ENCODE assay signal across 1 cellular context in the genomic region with DNA sequence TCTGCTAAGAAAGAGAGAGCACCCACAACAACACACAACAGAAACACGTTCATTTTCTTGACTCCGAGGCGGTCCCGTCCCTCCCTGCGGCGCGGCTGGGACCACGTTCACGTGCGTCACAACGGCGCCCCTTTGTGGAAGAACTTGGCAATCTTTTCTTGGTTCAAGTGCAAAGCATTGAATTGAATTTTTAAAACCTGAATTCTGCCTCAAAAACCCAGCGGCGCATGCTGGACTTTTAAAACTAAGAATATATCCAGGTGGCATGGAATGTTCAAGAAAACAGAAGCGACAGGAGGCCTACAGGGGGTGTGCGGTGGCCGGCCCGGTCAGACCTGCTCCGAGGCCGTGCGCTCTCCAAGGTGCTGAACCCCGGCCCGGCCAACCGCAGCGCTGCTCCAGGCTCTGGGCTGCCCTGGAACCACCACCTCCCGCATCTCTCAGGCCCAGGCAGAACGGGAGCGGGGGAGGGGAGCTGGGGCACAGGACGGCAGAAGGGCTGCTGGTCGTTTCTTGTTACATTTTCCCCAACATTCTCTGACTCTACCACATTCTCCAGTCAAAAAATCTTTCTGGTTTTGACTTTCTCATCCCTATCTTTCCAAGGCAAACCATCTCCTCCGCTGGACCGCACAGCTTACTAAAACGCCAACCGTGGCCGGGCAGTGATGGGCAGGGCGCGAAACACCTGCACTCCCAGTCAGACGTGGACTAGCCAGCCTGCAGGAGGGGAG.
A peak's percentile ranks its signal among the peaks of the same experiment; 100 is the strongest.
TF ChIP-seq lines count a peak whose summit lies in the region.

No MANE protein-coding gene starts in this region.

TF ChIP-seq in HepG2, 621 proteins besides CTCF, POLR2A, EP300 and RAD21 (continued from another document and continues in another):
- TF ChIP-seq ZNF101 (CRISPR knock-in tag; IDR thresholded peaks at IDR 0.05; ENCODE audit: borderline replicate concordance, low read depth) (no peak), RFX5 (IDR thresholded peaks at IDR 0.05; ENCODE audit: low read depth, low read length) (0 out of 2 replicates have a peak, but pooled peaks have one; percentile 22), ISL2 (CRISPR knock-in tag; IDR thresholded peaks at IDR 0.05) (peak; percentile 87), RXRB (CRISPR knock-in tag; IDR thresholded peaks at IDR 0.05; ENCODE audit: borderline replicate concordance) (peak; percentile 61), ZKSCAN1 (IDR thresholded peaks at IDR 0.05; ENCODE audit: low read length) (no peak), YEATS2 (CRISPR knock-in tag; IDR thresholded peaks at IDR 0.05; ENCODE audit: borderline replicate concordance) (peak; percentile 60; the same call in 1 of the 2 replicates), ATF7-NPFF (CRISPR knock-in tag; IDR thresholded peaks at IDR 0.05; ENCODE audit: low read depth) (peak; percentile 95), ZNF878 (CRISPR knock-in tag; IDR thresholded peaks at IDR 0.05) (peak; percentile 90; the same call in 1 of the 2 replicates), ZNF782 (CRISPR knock-in tag; IDR thresholded peaks at IDR 0.05; ENCODE audit: borderline replicate concordance) (peak; percentile 61; the same call in 1 of the 2 replicates), ZBTB3 (CRISPR knock-in tag; IDR thresholded peaks at IDR 0.05; ENCODE audit: borderline replicate concordance, low read depth) (no peak), NKX3-1 (CRISPR knock-in tag; IDR thresholded peaks at IDR 0.05) (peak; percentile 99), MAF1 (CRISPR knock-in tag; IDR thresholded peaks at IDR 0.05; ENCODE audit: borderline replicate concordance) (peak; percentile 97), SATB2 (CRISPR knock-in tag; IDR thresholded peaks at IDR 0.05) (peak; percentile 98), ZNF253 (CRISPR knock-in tag; IDR thresholded peaks at IDR 0.05; ENCODE audit: borderline replicate concordance) (peak; percentile 87; the same call in 1 of the 2 replicates), KAT2B (IDR thresholded peaks at IDR 0.05; ENCODE audit: borderline replicate concordance, low read depth, low read length) (no peak), ZNF460 (CRISPR knock-in tag; IDR thresholded peaks at IDR 0.05; ENCODE audit: borderline replicate concordance) (no peak), SRY (CRISPR knock-in tag; IDR thresholded peaks at IDR 0.05) (peak; percentile 99), ZEB1 (IDR thresholded peaks at IDR 0.05; ENCODE audit: insufficient replicate concordance, low read depth) (no peak), DNMT3B (CRISPR knock-in tag; conservative IDR thresholded peaks at IDR 0.05) (peak; percentile 82; the same call in 1 of the 2 replicates), EZH2 (conservative IDR thresholded peaks at IDR 0.05; ENCODE audit: low read depth, low read length) (no peak), GTF3A (CRISPR knock-in tag; conservative IDR thresholded peaks at IDR 0.05) (no peak), RFXAP (CRISPR knock-in tag; IDR thresholded peaks at IDR 0.05; ENCODE audit: borderline replicate concordance) (peak; percentile 93), ZNF326 (CRISPR knock-in tag; IDR thresholded peaks at IDR 0.05; ENCODE audit: borderline replicate concordance) (no peak), HCFC1 (IDR thresholded peaks at IDR 0.05; ENCODE audit: low read depth, low read length) (no peak), ZBTB1 (CRISPR knock-in tag; IDR thresholded peaks at IDR 0.05; ENCODE audit: borderline replicate concordance) (no peak; the same call in 1 of the 2 replicates), FOXC1 (CRISPR knock-in tag; IDR thresholded peaks at IDR 0.05; ENCODE audit: borderline replicate concordance) (peak; percentile 84; the same call in 1 of the 2 replicates), ARNT (IDR thresholded peaks at IDR 0.05) (no peak), NFATC3 (CRISPR knock-in tag; IDR thresholded peaks at IDR 0.05) (peak; percentile 92; the same call in 1 of the 2 replicates), ZNF510 (CRISPR knock-in tag; IDR thresholded peaks at IDR 0.05; ENCODE audit: low read depth) (peak; percentile 93), ZNF879 (CRISPR knock-in tag; IDR thresholded peaks at IDR 0.05) (peak; percentile 76; the same call in 1 of the 2 replicates), DNMT1 (CRISPR knock-in tag; IDR thresholded peaks at IDR 0.05) (no peak), GATAD2A (CRISPR knock-in tag; IDR thresholded peaks at IDR 0.05) (peak; percentile 67), CCAR2 (optimal IDR thresholded peaks at IDR 0.05; ENCODE audit: low read depth, low read length) (no peak), KLF16 (CRISPR knock-in tag; IDR thresholded peaks at IDR 0.05) (peak in 1 of 2 experiments; percentile 97; a peak in 2 of 4 replicates), U2AF2 (IDR thresholded peaks at IDR 0.05; ENCODE audit: low read depth, low read length) (no peak), CHD2 (IDR thresholded peaks at IDR 0.05; ENCODE audit: low read depth, low read length) (no peak)
- TF ChIP-seq, protein P1, sequence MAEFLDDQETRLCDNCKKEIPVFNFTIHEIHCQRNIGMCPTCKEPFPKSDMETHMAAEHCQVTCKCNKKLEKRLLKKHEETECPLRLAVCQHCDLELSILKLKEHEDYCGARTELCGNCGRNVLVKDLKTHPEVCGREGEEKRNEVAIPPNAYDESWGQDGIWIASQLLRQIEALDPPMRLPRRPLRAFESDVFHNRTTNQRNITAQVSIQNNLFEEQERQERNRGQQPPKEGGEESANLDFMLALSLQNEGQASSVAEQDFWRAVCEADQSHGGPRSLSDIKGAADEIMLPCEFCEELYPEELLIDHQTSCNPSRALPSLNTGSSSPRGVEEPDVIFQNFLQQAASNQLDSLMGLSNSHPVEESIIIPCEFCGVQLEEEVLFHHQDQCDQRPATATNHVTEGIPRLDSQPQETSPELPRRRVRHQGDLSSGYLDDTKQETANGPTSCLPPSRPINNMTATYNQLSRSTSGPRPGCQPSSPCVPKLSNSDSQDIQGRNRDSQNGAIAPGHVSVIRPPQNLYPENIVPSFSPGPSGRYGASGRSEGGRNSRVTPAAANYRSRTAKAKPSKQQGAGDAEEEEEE (CRISPR knock-in tag; IDR thresholded peaks at IDR 0.05; ENCODE audit: borderline replicate concordance) = no peak
- TF ChIP-seq, protein P2, sequence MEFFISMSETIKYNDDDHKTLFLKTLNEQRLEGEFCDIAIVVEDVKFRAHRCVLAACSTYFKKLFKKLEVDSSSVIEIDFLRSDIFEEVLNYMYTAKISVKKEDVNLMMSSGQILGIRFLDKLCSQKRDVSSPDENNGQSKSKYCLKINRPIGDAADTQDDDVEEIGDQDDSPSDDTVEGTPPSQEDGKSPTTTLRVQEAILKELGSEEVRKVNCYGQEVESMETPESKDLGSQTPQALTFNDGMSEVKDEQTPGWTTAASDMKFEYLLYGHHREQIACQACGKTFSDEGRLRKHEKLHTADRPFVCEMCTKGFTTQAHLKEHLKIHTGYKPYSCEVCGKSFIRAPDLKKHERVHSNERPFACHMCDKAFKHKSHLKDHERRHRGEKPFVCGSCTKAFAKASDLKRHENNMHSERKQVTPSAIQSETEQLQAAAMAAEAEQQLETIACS (CRISPR knock-in tag; IDR thresholded peaks at IDR 0.05) = peak; percentile 62; the same call in 1 of the 2 replicates
- TF ChIP-seq, protein P3, sequence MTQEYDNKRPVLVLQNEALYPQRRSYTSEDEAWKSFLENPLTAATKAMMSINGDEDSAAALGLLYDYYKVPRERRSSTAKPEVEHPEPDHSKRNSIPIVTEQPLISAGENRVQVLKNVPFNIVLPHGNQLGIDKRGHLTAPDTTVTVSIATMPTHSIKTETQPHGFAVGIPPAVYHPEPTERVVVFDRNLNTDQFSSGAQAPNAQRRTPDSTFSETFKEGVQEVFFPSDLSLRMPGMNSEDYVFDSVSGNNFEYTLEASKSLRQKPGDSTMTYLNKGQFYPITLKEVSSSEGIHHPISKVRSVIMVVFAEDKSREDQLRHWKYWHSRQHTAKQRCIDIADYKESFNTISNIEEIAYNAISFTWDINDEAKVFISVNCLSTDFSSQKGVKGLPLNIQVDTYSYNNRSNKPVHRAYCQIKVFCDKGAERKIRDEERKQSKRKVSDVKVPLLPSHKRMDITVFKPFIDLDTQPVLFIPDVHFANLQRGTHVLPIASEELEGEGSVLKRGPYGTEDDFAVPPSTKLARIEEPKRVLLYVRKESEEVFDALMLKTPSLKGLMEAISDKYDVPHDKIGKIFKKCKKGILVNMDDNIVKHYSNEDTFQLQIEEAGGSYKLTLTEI (CRISPR knock-in tag; conservative IDR thresholded peaks at IDR 0.05) = no peak
- TF ChIP-seq, protein P4, sequence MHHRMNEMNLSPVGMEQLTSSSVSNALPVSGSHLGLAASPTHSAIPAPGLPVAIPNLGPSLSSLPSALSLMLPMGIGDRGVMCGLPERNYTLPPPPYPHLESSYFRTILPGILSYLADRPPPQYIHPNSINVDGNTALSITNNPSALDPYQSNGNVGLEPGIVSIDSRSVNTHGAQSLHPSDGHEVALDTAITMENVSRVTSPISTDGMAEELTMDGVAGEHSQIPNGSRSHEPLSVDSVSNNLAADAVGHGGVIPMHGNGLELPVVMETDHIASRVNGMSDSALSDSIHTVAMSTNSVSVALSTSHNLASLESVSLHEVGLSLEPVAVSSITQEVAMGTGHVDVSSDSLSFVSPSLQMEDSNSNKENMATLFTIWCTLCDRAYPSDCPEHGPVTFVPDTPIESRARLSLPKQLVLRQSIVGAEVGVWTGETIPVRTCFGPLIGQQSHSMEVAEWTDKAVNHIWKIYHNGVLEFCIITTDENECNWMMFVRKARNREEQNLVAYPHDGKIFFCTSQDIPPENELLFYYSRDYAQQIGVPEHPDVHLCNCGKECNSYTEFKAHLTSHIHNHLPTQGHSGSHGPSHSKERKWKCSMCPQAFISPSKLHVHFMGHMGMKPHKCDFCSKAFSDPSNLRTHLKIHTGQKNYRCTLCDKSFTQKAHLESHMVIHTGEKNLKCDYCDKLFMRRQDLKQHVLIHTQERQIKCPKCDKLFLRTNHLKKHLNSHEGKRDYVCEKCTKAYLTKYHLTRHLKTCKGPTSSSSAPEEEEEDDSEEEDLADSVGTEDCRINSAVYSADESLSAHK (CRISPR knock-in tag; IDR thresholded peaks at IDR 0.05; ENCODE audit: borderline replicate concordance) = peak; percentile 95
- TF ChIP-seq, protein P5, sequence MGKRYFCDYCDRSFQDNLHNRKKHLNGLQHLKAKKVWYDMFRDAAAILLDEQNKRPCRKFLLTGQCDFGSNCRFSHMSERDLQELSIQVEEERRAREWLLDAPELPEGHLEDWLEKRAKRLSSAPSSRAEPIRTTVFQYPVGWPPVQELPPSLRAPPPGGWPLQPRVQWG (CRISPR knock-in tag; IDR thresholded peaks at IDR 0.05; ENCODE audit: borderline replicate concordance, low read depth) = 0 out of 2 replicates have a peak, but pooled peaks have one; percentile 88
- TF ChIP-seq, protein P6, sequence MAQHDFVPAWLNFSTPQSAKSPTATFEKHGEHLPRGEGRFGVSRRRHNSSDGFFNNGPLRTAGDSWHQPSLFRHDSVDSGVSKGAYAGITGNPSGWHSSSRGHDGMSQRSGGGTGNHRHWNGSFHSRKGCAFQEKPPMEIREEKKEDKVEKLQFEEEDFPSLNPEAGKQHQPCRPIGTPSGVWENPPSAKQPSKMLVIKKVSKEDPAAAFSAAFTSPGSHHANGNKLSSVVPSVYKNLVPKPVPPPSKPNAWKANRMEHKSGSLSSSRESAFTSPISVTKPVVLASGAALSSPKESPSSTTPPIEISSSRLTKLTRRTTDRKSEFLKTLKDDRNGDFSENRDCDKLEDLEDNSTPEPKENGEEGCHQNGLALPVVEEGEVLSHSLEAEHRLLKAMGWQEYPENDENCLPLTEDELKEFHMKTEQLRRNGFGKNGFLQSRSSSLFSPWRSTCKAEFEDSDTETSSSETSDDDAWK (CRISPR knock-in tag; IDR thresholded peaks at IDR 0.05) = no peak
- TF ChIP-seq, protein P7, sequence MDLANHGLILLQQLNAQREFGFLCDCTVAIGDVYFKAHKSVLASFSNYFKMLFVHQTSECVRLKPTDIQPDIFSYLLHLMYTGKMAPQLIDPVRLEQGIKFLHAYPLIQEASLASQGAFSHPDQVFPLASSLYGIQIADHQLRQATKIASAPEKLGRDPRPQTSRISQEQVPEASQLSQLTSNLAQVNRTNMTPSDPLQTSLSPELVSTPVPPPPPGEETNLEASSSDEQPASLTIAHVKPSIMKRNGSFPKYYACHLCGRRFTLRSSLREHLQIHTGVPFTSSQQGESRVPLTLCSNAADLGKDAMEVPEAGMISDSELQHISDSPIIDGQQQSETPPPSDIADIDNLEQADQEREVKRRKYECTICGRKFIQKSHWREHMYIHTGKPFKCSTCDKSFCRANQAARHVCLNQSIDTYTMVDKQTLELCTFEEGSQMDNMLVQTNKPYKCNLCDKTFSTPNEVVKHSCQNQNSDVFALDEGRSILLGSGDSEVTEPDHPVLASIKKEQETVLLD (CRISPR knock-in tag; IDR thresholded peaks at IDR 0.05; ENCODE audit: low read depth) = peak; percentile 41; the same call in 1 of the 2 replicates
- TF ChIP-seq, protein P8, sequence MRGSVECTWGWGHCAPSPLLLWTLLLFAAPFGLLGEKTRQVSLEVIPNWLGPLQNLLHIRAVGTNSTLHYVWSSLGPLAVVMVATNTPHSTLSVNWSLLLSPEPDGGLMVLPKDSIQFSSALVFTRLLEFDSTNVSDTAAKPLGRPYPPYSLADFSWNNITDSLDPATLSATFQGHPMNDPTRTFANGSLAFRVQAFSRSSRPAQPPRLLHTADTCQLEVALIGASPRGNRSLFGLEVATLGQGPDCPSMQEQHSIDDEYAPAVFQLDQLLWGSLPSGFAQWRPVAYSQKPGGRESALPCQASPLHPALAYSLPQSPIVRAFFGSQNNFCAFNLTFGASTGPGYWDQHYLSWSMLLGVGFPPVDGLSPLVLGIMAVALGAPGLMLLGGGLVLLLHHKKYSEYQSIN (CRISPR knock-in tag; IDR thresholded peaks at IDR 0.05; ENCODE audit: borderline replicate concordance) = peak; percentile 95; the same call in 1 of the 2 replicates
- TF ChIP-seq, protein P9, sequence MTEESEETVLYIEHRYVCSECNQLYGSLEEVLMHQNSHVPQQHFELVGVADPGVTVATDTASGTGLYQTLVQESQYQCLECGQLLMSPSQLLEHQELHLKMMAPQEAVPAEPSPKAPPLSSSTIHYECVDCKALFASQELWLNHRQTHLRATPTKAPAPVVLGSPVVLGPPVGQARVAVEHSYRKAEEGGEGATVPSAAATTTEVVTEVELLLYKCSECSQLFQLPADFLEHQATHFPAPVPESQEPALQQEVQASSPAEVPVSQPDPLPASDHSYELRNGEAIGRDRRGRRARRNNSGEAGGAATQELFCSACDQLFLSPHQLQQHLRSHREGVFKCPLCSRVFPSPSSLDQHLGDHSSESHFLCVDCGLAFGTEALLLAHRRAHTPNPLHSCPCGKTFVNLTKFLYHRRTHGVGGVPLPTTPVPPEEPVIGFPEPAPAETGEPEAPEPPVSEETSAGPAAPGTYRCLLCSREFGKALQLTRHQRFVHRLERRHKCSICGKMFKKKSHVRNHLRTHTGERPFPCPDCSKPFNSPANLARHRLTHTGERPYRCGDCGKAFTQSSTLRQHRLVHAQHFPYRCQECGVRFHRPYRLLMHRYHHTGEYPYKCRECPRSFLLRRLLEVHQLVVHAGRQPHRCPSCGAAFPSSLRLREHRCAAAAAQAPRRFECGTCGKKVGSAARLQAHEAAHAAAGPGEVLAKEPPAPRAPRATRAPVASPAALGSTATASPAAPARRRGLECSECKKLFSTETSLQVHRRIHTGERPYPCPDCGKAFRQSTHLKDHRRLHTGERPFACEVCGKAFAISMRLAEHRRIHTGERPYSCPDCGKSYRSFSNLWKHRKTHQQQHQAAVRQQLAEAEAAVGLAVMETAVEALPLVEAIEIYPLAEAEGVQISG (CRISPR knock-in tag; IDR thresholded peaks at IDR 0.05) = peak; percentile 86
- TF ChIP-seq, protein P10, sequence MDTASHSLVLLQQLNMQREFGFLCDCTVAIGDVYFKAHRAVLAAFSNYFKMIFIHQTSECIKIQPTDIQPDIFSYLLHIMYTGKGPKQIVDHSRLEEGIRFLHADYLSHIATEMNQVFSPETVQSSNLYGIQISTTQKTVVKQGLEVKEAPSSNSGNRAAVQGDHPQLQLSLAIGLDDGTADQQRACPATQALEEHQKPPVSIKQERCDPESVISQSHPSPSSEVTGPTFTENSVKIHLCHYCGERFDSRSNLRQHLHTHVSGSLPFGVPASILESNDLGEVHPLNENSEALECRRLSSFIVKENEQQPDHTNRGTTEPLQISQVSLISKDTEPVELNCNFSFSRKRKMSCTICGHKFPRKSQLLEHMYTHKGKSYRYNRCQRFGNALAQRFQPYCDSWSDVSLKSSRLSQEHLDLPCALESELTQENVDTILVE (CRISPR knock-in tag; IDR thresholded peaks at IDR 0.05) = peak; percentile 94
